In genomic region chr16:75567911-75568310, GRCh38 we compare ENCODE assay signal across 13 cellular contexts. TPM values are rescaled to one million over a fixed set of nuclear protein-coding genes. Genes with fewer than 3 reads are reported as not detected.
A peak's percentile ranks its signal among the peaks of the same experiment; 100 is the strongest.
DNase-seq lines count a peak whose midpoint lies in the region; ATAC-seq, FAIRE-seq and TF ChIP-seq lines count a peak whose summit lies in the region.
"Had no signal": no experiment of that assay in that cellular context is flagged by ENCODE, and none has a peak within 500 bp of the region (broad histone marks: within the 10 kb centered on the region; RNA-seq: fewer than 3 reads in every experiment).

No MANE protein-coding gene starts in this region.

- no peak for FAIRE-seq in frontal cortex (lab: Jason Lieb, UNC)
- FAIRE-seq: GM12892, GM19239 had no signal

- no peak overlapping the region for H3K9ac ChIP-seq in DND-41 (ENCODE audit: low read depth, low read length)

- peaks cover 43% of the 10 kb centered on the region for H3K79me2 ChIP-seq in DND-41 (ENCODE audit: insufficient read depth, low read length)

- H2AFZ ChIP-seq in DND-41 (ENCODE audit: low read depth, low read length), result no peak overlapping the region

- peaks cover 45% of the 10 kb centered on the region for H3K4me1 ChIP-seq in CD4-positive, CD25-positive, alpha-beta regulatory T cell (ENCODE audit: control insufficient read depth, insufficient read depth, low read length, poor library complexity, severe bottlenecking)
- H3K4me1 ChIP-seq in DND-41 (ENCODE audit: insufficient read depth, low read length), result peaks cover 35% of the 10 kb centered on the region

- H3K27me3 ChIP-seq in CD4-positive, CD25-positive, alpha-beta regulatory T cell (ENCODE audit: control insufficient read depth, insufficient read depth, low read length), result peaks cover 2% of the 10 kb centered on the region
- no peaks in the 10 kb centered on the region for H3K27me3 ChIP-seq in DND-41 (ENCODE audit: insufficient read depth, low read length, poor library complexity)
- H3K27me3 ChIP-seq: thyroid gland had no signal

- ATAC-seq in CD4-positive, CD25-positive, alpha-beta regulatory T cell (ENCODE audit: low read depth in 2 of 2), result no peak
- ATAC-seq in DND-41 (ENCODE audit: insufficient read depth, low read depth) (no peak), GM19328 (IDR thresholded peaks at IDR 0.05; ENCODE audit: unreplicated experiment) (no peak)
- ATAC-seq in activated naive CD8-positive, alpha-beta T cell treated with anti-CD3 and anti-CD28 coated beads, Interleukin-2, amount 50 U/mL, for 24 hours, result no peak
- no peak for ATAC-seq in natural killer cell treated with Interleukin-12 subunit alpha and Interleukin-12 subunit beta and Interleukin-15 and Interleukin-18, amount 100 ng/mL, for 72 hours

- H3K4me3 ChIP-seq in CD4-positive, CD25-positive, alpha-beta regulatory T cell (ENCODE audit: low read depth, low read length), result peak overlapping the region; percentile 80
- H3K4me3 ChIP-seq in DND-41 (ENCODE audit: low read depth in 1 of 2, low read length in 2 of 2), result no peak overlapping the region

- peaks cover 0 to 67% (median 36%) of the 10 kb centered on the region in 4 donors for H3K4me1 Mint-ChIP-seq in CD4-positive, CD25-positive, alpha-beta regulatory T cell
- H3K4me1 Mint-ChIP-seq in activated naive CD8-positive, alpha-beta T cell treated with anti-CD3 and anti-CD28 coated beads, Interleukin-2, amount 50 U/mL, for 24 hours, result peaks cover 43% of the 10 kb centered on the region
- H3K4me1 Mint-ChIP-seq in natural killer cell treated with Interleukin-12 subunit alpha and Interleukin-12 subunit beta and Interleukin-15 and Interleukin-18, amount 100 ng/mL, for 72 hours (ENCODE audit: low read depth in 2 of 2), result peaks cover 14 to 22% of the 10 kb centered on the region in 2 donors

- peaks cover 19% of the 10 kb centered on the region for H3K27me3 Mint-ChIP-seq in CD4-positive, CD25-positive, alpha-beta regulatory T cell
- peaks cover 2% of the 10 kb centered on the region for H3K27me3 Mint-ChIP-seq in activated naive CD8-positive, alpha-beta T cell treated with anti-CD3 and anti-CD28 coated beads, Interleukin-2, amount 50 U/mL, for 24 hours
- H3K27me3 Mint-ChIP-seq in natural killer cell treated with Interleukin-12 subunit alpha and Interleukin-12 subunit beta and Interleukin-15 and Interleukin-18, amount 100 ng/mL, for 72 hours, result peaks cover 9 to 14% of the 10 kb centered on the region in 2 donors

- TF ChIP-seq CTCF in DND-41 (IDR thresholded peaks at IDR 0.05; ENCODE audit: borderline replicate concordance, extremely low read depth, low read length, poor library complexity, severe bottlenecking), result no peak

- H3K9me3 ChIP-seq in CD4-positive, CD25-positive, alpha-beta regulatory T cell (ENCODE audit: control insufficient read depth in 2 of 2, low read length in 2 of 2), result no peaks in the 10 kb centered on the region
- no peaks in the 10 kb centered on the region for H3K9me3 ChIP-seq in DND-41 (ENCODE audit: insufficient read depth, low read length, severe bottlenecking)
- H3K9me3 ChIP-seq: thyroid gland had no signal

- peaks cover 30% of the 10 kb centered on the region for H4K20me1 ChIP-seq in DND-41 (ENCODE audit: insufficient read depth, low read length)

- H3K36me3 ChIP-seq in CD4-positive, CD25-positive, alpha-beta regulatory T cell (ENCODE audit: control insufficient read depth, insufficient read depth, low read length), result peaks cover 52% of the 10 kb centered on the region
- peaks cover 54% of the 10 kb centered on the region for H3K36me3 ChIP-seq in DND-41 (ENCODE audit: insufficient read depth, low read length)

- peak overlapping the region; percentile 99; the same call in 1 of the 2 replicates for H3K4me2 ChIP-seq in DND-41 (ENCODE audit: insufficient read depth, low read length)

- no peaks in the 10 kb centered on the region for H3K9me3 Mint-ChIP-seq in CD4-positive, CD25-positive, alpha-beta regulatory T cell
- no peaks in the 10 kb centered on the region for H3K9me3 Mint-ChIP-seq in activated naive CD8-positive, alpha-beta T cell treated with anti-CD3 and anti-CD28 coated beads, Interleukin-2, amount 50 U/mL, for 24 hours
- no peaks in the 10 kb centered on the region for H3K9me3 Mint-ChIP-seq in natural killer cell treated with Interleukin-12 subunit alpha and Interleukin-12 subunit beta and Interleukin-15 and Interleukin-18, amount 100 ng/mL, for 72 hours

- peak overlapping the region; percentile 73 to 84 (median 79) for H3K27ac Mint-ChIP-seq in CD4-positive, CD25-positive, alpha-beta regulatory T cell
- peak overlapping the region; percentile 65 for H3K27ac Mint-ChIP-seq in activated naive CD8-positive, alpha-beta T cell treated with anti-CD3 and anti-CD28 coated beads, Interleukin-2, amount 50 U/mL, for 24 hours
- H3K27ac Mint-ChIP-seq in natural killer cell treated with Interleukin-12 subunit alpha and Interleukin-12 subunit beta and Interleukin-15 and Interleukin-18, amount 100 ng/mL, for 72 hours, result peak overlapping the region in 1 of 2 donors; percentile 68

- H3K4me3 Mint-ChIP-seq in CD4-positive, CD25-positive, alpha-beta regulatory T cell, result peak overlapping the region; percentile 83 to 100 (median 94)
- H3K4me3 Mint-ChIP-seq in activated naive CD8-positive, alpha-beta T cell treated with anti-CD3 and anti-CD28 coated beads, Interleukin-2, amount 50 U/mL, for 24 hours, result peak overlapping the region; percentile 93
- H3K4me3 Mint-ChIP-seq in natural killer cell treated with Interleukin-12 subunit alpha and Interleukin-12 subunit beta and Interleukin-15 and Interleukin-18, amount 100 ng/mL, for 72 hours, result peak overlapping the region; percentile 93

- H3K36me3 Mint-ChIP-seq in CD4-positive, CD25-positive, alpha-beta regulatory T cell, result peaks cover 23% of the 10 kb centered on the region
- peaks cover 17% of the 10 kb centered on the region for H3K36me3 Mint-ChIP-seq in activated naive CD8-positive, alpha-beta T cell treated with anti-CD3 and anti-CD28 coated beads, Interleukin-2, amount 50 U/mL, for 24 hours (ENCODE audit: low read depth)
- no peaks in the 10 kb centered on the region for H3K36me3 Mint-ChIP-seq in natural killer cell treated with Interleukin-12 subunit alpha and Interleukin-12 subunit beta and Interleukin-15 and Interleukin-18, amount 100 ng/mL, for 72 hours

- no peak overlapping the region for H3K27ac ChIP-seq in CD4-positive, CD25-positive, alpha-beta regulatory T cell (ENCODE audit: insufficient read depth, low read length, poor library complexity, severe bottlenecking)
- no peak overlapping the region for H3K27ac ChIP-seq in DND-41 (ENCODE audit: low read length)
- H3K27ac ChIP-seq: thyroid gland had no signal

- DNase-seq in CD4-positive, CD25-positive, alpha-beta regulatory T cell, result no peak
- DNase-seq in DND-41, result no peak
- DNase-seq in activated naive CD8-positive, alpha-beta T cell treated with anti-CD3 and anti-CD28 coated beads, Interleukin-2, amount 50 U/mL, for 24 hours, result no peak
- DNase-seq in natural killer cell treated with Interleukin-12 subunit alpha and Interleukin-12 subunit beta and Interleukin-15 and Interleukin-18, amount 100 ng/mL, for 72 hours (ENCODE audit: low spot score), result no peak
- no peak for DNase-seq in frontal cortex (ENCODE audit: low spot score in 2 of 2)
- no peak for DNase-seq in NCI-H69 (lab: John Stamatoyannopoulos, UW)
- DNase-seq: activated CD8-positive, alpha-beta memory T cell treated with anti-CD3 and anti-CD28 coated beads, Interleukin-2, amount 50 U/mL, for 4 hours; NCI-H2227 treated with DMSO at 0.1 percent for 48 hours; T-helper 9 cell; thyroid gland had no signal

RNA-seq across cellular contexts. Expression of gene GABARAPL2, which starts 1.7 kb away (rescaled TPM):
- 81.3 TPM for total RNA-seq in CD4-positive, CD25-positive, alpha-beta regulatory T cell
- polyA plus RNA-seq in CD4-positive, CD25-positive, alpha-beta regulatory T cell, result 100 to 1,000 TPM; 293 to 354 (median 316) TPM
- total RNA-seq in natural killer cell treated with Interleukin-12 subunit alpha and Interleukin-12 subunit beta and Interleukin-15 and Interleukin-18, amount 100 ng/mL, for 72 hours, result 10 to 100 TPM; 51.5 to 75.9 TPM
- total RNA-seq in frontal cortex, result 96.6 TPM

RNA-seq across cellular contexts. Expression of gene TMEM231, which starts 11.9 kb away (rescaled TPM):
- total RNA-seq in CD4-positive, CD25-positive, alpha-beta regulatory T cell, result 0.72 TPM
- 1 to 10 TPM in 2 of 4 donors, under 1 TPM in 2; 0.64 to 2.6 (median 1.3) TPM for polyA plus RNA-seq in CD4-positive, CD25-positive, alpha-beta regulatory T cell
- 1 to 10 TPM; 3.9 to 6.6 TPM for total RNA-seq in natural killer cell treated with Interleukin-12 subunit alpha and Interleukin-12 subunit beta and Interleukin-15 and Interleukin-18, amount 100 ng/mL, for 72 hours
- 14.3 TPM for total RNA-seq in frontal cortex

RNA-seq across cellular contexts. Expression of gene CHST5, which starts 32.0 kb away (rescaled TPM):
- total RNA-seq in CD4-positive, CD25-positive, alpha-beta regulatory T cell, result not detected
- polyA plus RNA-seq in CD4-positive, CD25-positive, alpha-beta regulatory T cell, result not detected
- under 1 TPM in 1 of 2 donors, not detected in 1; 0.14 TPM for total RNA-seq in natural killer cell treated with Interleukin-12 subunit alpha and Interleukin-12 subunit beta and Interleukin-15 and Interleukin-18, amount 100 ng/mL, for 72 hours
- total RNA-seq in frontal cortex, result 0.41 TPM

RNA-seq across cellular contexts. Expression of gene ADAT1, which starts 55.2 kb away (rescaled TPM):
- 98.7 TPM for total RNA-seq in CD4-positive, CD25-positive, alpha-beta regulatory T cell
- polyA plus RNA-seq in CD4-positive, CD25-positive, alpha-beta regulatory T cell, result 10 to 100 TPM; 40.1 to 57.6 (median 52.0) TPM
- 10 to 100 TPM; 41.3 to 64.2 TPM for total RNA-seq in natural killer cell treated with Interleukin-12 subunit alpha and Interleukin-12 subunit beta and Interleukin-15 and Interleukin-18, amount 100 ng/mL, for 72 hours
- total RNA-seq in frontal cortex, result 40.4 TPM
